27 cellular contexts compared by ENCODE assay signal in genomic region chr6:81694855-81695254, GRCh38.
"Had no signal": no experiment of that assay in that cellular context is flagged by ENCODE, and none has a peak within 500 bp of the region (broad histone marks: within the 10 kb centered on the region; RNA-seq: fewer than 3 reads in every experiment).

No MANE protein-coding gene starts in this region.

- H3K9me3 Mint-ChIP-seq: naive thymus-derived CD8-positive, alpha-beta T cell; nephron; stimulated activated naive B cell treated with anti-CD40 and anti-IgM and Interleukin-4, amounts not matched to agents 10 μg/mL and 1 μg/mL and 100 μg/mL, for 72 hours had no signal

- H3K27me3 ChIP-seq: left lung, pancreas, suprapubic skin, tibial artery, uterus had no signal

- DNase-seq: left colon; left lung; lower lobe of right lung; mammary epithelial cell; mesenchymal stem cell; naive thymus-derived CD8-positive, alpha-beta T cell; nucleus accumbens; pancreas; posterior cingulate gyrus; retina; right cardiac atrium; stimulated activated CD4-positive, alpha-beta T cell treated with anti-CD3 and anti-CD28 coated beads, Interleukin-12 subunit alpha, Interleukin-12 subunit beta, amount 100 ng/mL, for 4 hours; stimulated activated CD4-positive, alpha-beta T cell treated with anti-CD3 and anti-CD28 coated beads, Interleukin-15, amount 100 ng/mL, for 24 hours; stimulated activated CD4-positive, alpha-beta T cell treated with anti-CD3 and anti-CD28 coated beads, Interleukin-2, amount 100 ng/mL, for 24 hours; stimulated activated CD4-positive, alpha-beta T cell treated with anti-CD3 and anti-CD28 coated beads, Interleukin-4, amount 100 ng/mL, for 1 hour; stimulated activated naive B cell treated with anti-CD40 and anti-IgM and Interleukin-4, amounts not matched to agents 10 μg/mL and 1 μg/mL and 100 μg/mL, for 72 hours; stimulated activated naive CD8-positive, alpha-beta T cell treated with anti-CD3 and anti-CD28 coated beads, Interleukin-15, Interleukin-2, amounts not matched to agents 100 U/mL and 50 U/mL, for 24 hours; tibial artery; uterus had no signal

- H3K4me1 Mint-ChIP-seq: naive thymus-derived CD8-positive, alpha-beta T cell; nephron had no signal

- H3K4me3 ChIP-seq: left lung, lower lobe of right lung, pancreas, prostate gland, skin epidermis, suprapubic skin, thoracic aorta, tibial artery, uterus had no signal

- H3K27ac ChIP-seq: left lung, lower lobe of right lung, pancreas, prostate gland, skin epidermis, suprapubic skin, thoracic aorta, tibial artery, uterus had no signal

- H3K36me3 Mint-ChIP-seq: naive thymus-derived CD8-positive, alpha-beta T cell; stimulated activated naive B cell treated with anti-CD40 and anti-IgM and Interleukin-4, amounts not matched to agents 10 μg/mL and 1 μg/mL and 100 μg/mL, for 72 hours; type B pancreatic cell had no signal

- H3K27me3 Mint-ChIP-seq: naive thymus-derived CD8-positive, alpha-beta T cell; stimulated activated naive B cell treated with anti-CD40 and anti-IgM and Interleukin-4, amounts not matched to agents 10 μg/mL and 1 μg/mL and 100 μg/mL, for 72 hours had no signal

- H3K27ac Mint-ChIP-seq: naive thymus-derived CD8-positive, alpha-beta T cell; nephron; stimulated activated naive B cell treated with anti-CD40 and anti-IgM and Interleukin-4, amounts not matched to agents 10 μg/mL and 1 μg/mL and 100 μg/mL, for 72 hours; type B pancreatic cell had no signal

- H3K36me3 ChIP-seq: left lung, lower lobe of right lung, pancreas, prostate gland, suprapubic skin, thoracic aorta, tibial artery, uterus had no signal

- H3K4me3 Mint-ChIP-seq: naive thymus-derived CD8-positive, alpha-beta T cell; nephron; neural crest cell; stimulated activated naive B cell treated with anti-CD40 and anti-IgM and Interleukin-4, amounts not matched to agents 10 μg/mL and 1 μg/mL and 100 μg/mL, for 72 hours; type B pancreatic cell had no signal

- H3K4me1 ChIP-seq: left lung, lower lobe of right lung, pancreas, prostate gland had no signal

- FAIRE-seq: keratinocyte had no signal

- H3K9me3 ChIP-seq: left lung, lower lobe of right lung, pancreas, prostate gland, suprapubic skin, thoracic aorta, tibial artery, uterus had no signal
